ENCODE assay signal across 24 cellular contexts in the genomic region with DNA sequence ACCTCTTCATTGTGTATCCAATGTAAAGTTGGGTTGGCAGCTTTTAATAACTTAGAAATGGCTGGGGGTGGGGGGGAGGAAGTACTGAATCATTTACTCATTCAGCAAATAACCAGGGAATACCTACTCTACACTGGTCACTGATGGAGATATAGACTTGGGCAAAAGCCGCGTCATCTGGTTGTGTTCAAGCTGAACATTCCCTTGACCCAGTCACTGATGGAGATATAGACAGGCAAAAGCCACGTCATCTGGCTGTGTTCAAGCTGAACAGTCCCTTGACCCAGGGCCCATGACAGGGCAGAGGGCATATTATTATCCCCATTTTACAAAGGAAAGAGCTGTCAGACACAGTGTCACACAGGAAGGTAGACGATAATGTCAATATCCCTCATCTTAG. TPM values are rescaled to one million over a fixed set of nuclear protein-coding genes. Genes with fewer than 3 reads are reported as not detected.
DNase-seq lines count a peak whose midpoint lies in the region; ATAC-seq and TF ChIP-seq lines count a peak whose summit lies in the region.
"Had no signal": no experiment of that assay in that cellular context is flagged by ENCODE, and none has a peak within 500 bp of the region (broad histone marks: within the 10 kb centered on the region; RNA-seq: fewer than 3 reads in every experiment).

No MANE protein-coding gene starts in this region.

- no peak overlapping the region for H4K8ac ChIP-seq in IMR-90 (ENCODE audit: low read depth in 2 of 2, low read length in 2 of 2)

- H2BK15ac ChIP-seq in IMR-90 (ENCODE audit: low read depth, low read length): no peak overlapping the region

- H3K23ac ChIP-seq in IMR-90 (ENCODE audit: low read depth, low read length): no peak overlapping the region

- TF ChIP-seq RAD21 in IMR-90 (IDR thresholded peaks at IDR 0.05; ENCODE audit: low read length): no peak

- WGBS in IMR-90 (ENCODE audit: extremely low coverage in 2 of 2, insufficient read length in 1 of 2), 2 experiments: 33% methylated on average over 1 of the region's 4 CpGs; no CpG with 5 or more reads in 1 of the 2 experiments
- WGBS in esophagus muscularis mucosa: 80% methylated on average over 2 of the region's 4 CpGs

- no peaks in the 10 kb centered on the region for H4K20me1 ChIP-seq in IMR-90 (ENCODE audit: insufficient read depth, low read length)

- H2BK5ac ChIP-seq in IMR-90 (ENCODE audit: low read depth, low read length, poor library complexity, severe bottlenecking): no peak overlapping the region

- no peak overlapping the region for H4K91ac ChIP-seq in IMR-90 (ENCODE audit: insufficient read depth, low read depth, low read length)

- CTCF ChIA-PET in IMR-90 (lab: Yijun Ruan, JAX) (no interaction called here), Panc1 (lab: Charles Lee) (no interaction called here)

- H2BK120ac ChIP-seq in IMR-90 (ENCODE audit: low read depth, low read length): no peak overlapping the region

- H3K18ac ChIP-seq in IMR-90 (ENCODE audit: low read depth, low read length): no peak overlapping the region

- peak overlapping the region; percentile 26 for H2AK9ac ChIP-seq in IMR-90 (replicated peaks; ENCODE audit: low read depth, low read length, poor library complexity)

- H2BK20ac ChIP-seq in IMR-90 (ENCODE audit: low read depth, low read length): no peak overlapping the region

- BruUV-seq in IMR-90 (replicated peaks; lab: Mats Ljungman, UMichigan) (no TSS peak), Panc1 (replicated peaks; lab: Mats Ljungman, UMichigan) (no TSS peak)

- dilution Hi-C loops in IMR-90 (cut with HindIII; ENCODE audit: low sequenced_read_pairs, unreplicated experiment): no loop called here

- ATAC-seq in IMR-90 (ENCODE audit: low read depth) (no peak), Panc1 (no peak), HG03469 (IDR thresholded peaks at IDR 0.05; ENCODE audit: unreplicated experiment) (no peak), HG02759 (IDR thresholded peaks at IDR 0.05; ENCODE audit: unreplicated experiment) (no peak)
- ATAC-seq: A549, GM12878, GM23338, HCT116 had no signal

- no peak overlapping the region for H3K9ac ChIP-seq in IMR-90 (ENCODE audit: low read depth, low read length)
- H3K9ac ChIP-seq: BLaER1 treated with 17β-estradiol and CSF1 and Interleukin-3, amounts not matched to agents 10 nM and 100 nM had no signal

- no peak overlapping the region for H3K4me2 ChIP-seq in IMR-90 (ENCODE audit: low read depth, low read length)
- H3K4me2 ChIP-seq: A549; BLaER1 treated with 17β-estradiol and CSF1 and Interleukin-3, amounts not matched to agents 10 nM and 100 nM; GM23338 had no signal

- H2AFZ ChIP-seq in IMR-90 (replicated peaks; ENCODE audit: low read length, poor library complexity): no peak overlapping the region
- H2AFZ ChIP-seq: GM23338 had no signal

- H3K4me1 ChIP-seq in IMR-90 (ENCODE audit: control insufficient read depth, insufficient read depth, low read length) (no peaks in the 10 kb centered on the region), Panc1 (ENCODE audit: control insufficient read depth, insufficient read depth, low read length) (no peaks in the 10 kb centered on the region; the same call in 1 of the 2 replicates), esophagus muscularis mucosa (no peaks in the 10 kb centered on the region)
- H3K4me1 ChIP-seq: BE2C had no signal

- no peak overlapping the region for H3K4ac ChIP-seq in IMR-90 (ENCODE audit: low read depth, low read length)

- POLR2A ChIA-PET in IMR-90 (lab: Charles Lee; ENCODE audit: unreplicated experiment): no interaction called here
- POLR2A ChIA-PET in Panc1 (lab: Charles Lee): interaction anchor here (0.6 kb wide), 2 partner anchors 15 to 340 kb away, joined by 3 to 14 read pairs; no protein-coding TSS in a partner anchor

- TF ChIP-seq EP300 in esophagus muscularis mucosa (IDR thresholded peaks at IDR 0.05): no peak

- in situ Hi-C loops in IMR-90 (cut with MboI; ENCODE audit: low sequenced_read_pairs) (no loop called here), Panc1 (cut with HindIII; ENCODE audit: low pct_unique_long_range_greater_than_20kb, low sequenced_read_pairs) (no loop called here)

- no peak overlapping the region for H3K56ac ChIP-seq in IMR-90 (ENCODE audit: extremely low read depth, insufficient read depth, low read length)

- no peak overlapping the region for H4K5ac ChIP-seq in IMR-90 (ENCODE audit: low read depth, low read length)

- no peaks in the 10 kb centered on the region for H3K9me1 ChIP-seq in IMR-90 (ENCODE audit: insufficient read depth, low read length)

- no peak overlapping the region for H3K27ac ChIP-seq in IMR-90 (ENCODE audit: insufficient read depth, low read length)
- peak overlapping the region; percentile 64; the same call in 1 of the 2 replicates for H3K27ac ChIP-seq in Panc1 (ENCODE audit: low read length)
- H3K27ac ChIP-seq in esophagus muscularis mucosa (replicated peaks in 1 of 4): no peak overlapping the region
- H3K27ac ChIP-seq: A549; BLaER1 treated with 17β-estradiol and CSF1 and Interleukin-3, amounts not matched to agents 10 nM and 100 nM had no signal

- TF ChIP-seq CTCF in IMR-90 (conservative IDR thresholded peaks at IDR 0.05; ENCODE audit: low read depth, low read length) (no peak), Panc1 (IDR thresholded peaks at IDR 0.05) (no peak), esophagus muscularis mucosa (IDR thresholded peaks at IDR 0.05) (no peak)

- H3K36me3 ChIP-seq in IMR-90 (ENCODE audit: control insufficient read depth, insufficient read depth, low read length) (no peaks in the 10 kb centered on the region), Panc1 (ENCODE audit: control insufficient read depth, insufficient read depth, low read length) (no peaks in the 10 kb centered on the region), esophagus muscularis mucosa (no peaks in the 10 kb centered on the region)
- H3K36me3 ChIP-seq: BE2C; BLaER1 treated with 17β-estradiol and CSF1 and Interleukin-3, amounts not matched to agents 10 nM and 100 nM had no signal

- TF ChIP-seq POLR2A in IMR-90 (IDR thresholded peaks at IDR 0.05; ENCODE audit: low read depth, low read length) (no peak), esophagus muscularis mucosa (IDR thresholded peaks at IDR 0.05; ENCODE audit: low read depth) (no peak)

- H3K9me3 ChIP-seq in IMR-90 (ENCODE audit: control insufficient read depth, insufficient read depth, low read length) (no peaks in the 10 kb centered on the region), Panc1 (ENCODE audit: control insufficient read depth, insufficient read depth, low read depth, low read length) (no peaks in the 10 kb centered on the region), esophagus muscularis mucosa (no peaks in the 10 kb centered on the region)
- H3K9me3 ChIP-seq: A549; BE2C; BLaER1 treated with 17β-estradiol and CSF1 and Interleukin-3, amounts not matched to agents 10 nM and 100 nM had no signal

- no peaks in the 10 kb centered on the region for H3K27me3 ChIP-seq in IMR-90 (ENCODE audit: control insufficient read depth, insufficient read depth, low read length)
- H3K27me3 ChIP-seq in Panc1 (ENCODE audit: control insufficient read depth, insufficient read depth, low read length): no peaks in the 10 kb centered on the region
- no peaks in the 10 kb centered on the region for H3K27me3 ChIP-seq in esophagus muscularis mucosa
- H3K27me3 ChIP-seq: BE2C; BLaER1 treated with 17β-estradiol and CSF1 and Interleukin-3, amounts not matched to agents 10 nM and 100 nM had no signal

- H2AK5ac ChIP-seq in IMR-90 (ENCODE audit: low read depth, low read length): no peak overlapping the region

- no peaks in the 10 kb centered on the region for H3K79me1 ChIP-seq in IMR-90 (ENCODE audit: low read depth in 1 of 2, low read length in 2 of 2)

- no peak overlapping the region for H3K4me3 ChIP-seq in IMR-90 (ENCODE audit: insufficient read depth, low read depth, low read length)
- H3K4me3 ChIP-seq in Panc1 (ENCODE audit: low read depth in 2 of 2, low read length in 2 of 2): no peak overlapping the region
- no peak overlapping the region for H3K4me3 ChIP-seq in esophagus muscularis mucosa
- H3K4me3 ChIP-seq: A549; BLaER1 treated with 17β-estradiol and CSF1 and Interleukin-3, amounts not matched to agents 10 nM and 100 nM; GM12878; GM23338 had no signal

- DNase-seq in IMR-90 (no peak), Panc1 (ENCODE audit: low read depth, low spot score) (no peak), esophagus muscularis mucosa (ENCODE audit: extremely low spot score) (peak; percentile 70), kidney glomerular epithelial cell (lab: John Stamatoyannopoulos, UW) (no peak)
- DNase-seq: 8988T; ACHN; AML-193; BE2C; CD4-positive, alpha-beta T cell; CD8-positive, alpha-beta memory T cell; DMS 273 treated with DMSO at 0.1 percent for 48 hours; DMS79; EL; GDM1; H9 had no signal

- no peak overlapping the region for H3K14ac ChIP-seq in IMR-90 (replicated peaks; ENCODE audit: low read depth, low read length)

- intact Hi-C loops in IMR-90 (cut with micrococcal nuclease): no loop called here
- intact Hi-C loops in Panc1 (cut with micrococcal nuclease; ENCODE audit: unreplicated experiment): no loop called here
- intact Hi-C loops in esophagus muscularis mucosa (cut with DNase I): no loop called here

TF ChIP-seq in IMR-90, 13 proteins besides CTCF, POLR2A, EP300 and RAD21 (continues in another document):
- TF ChIP-seq FOS (IDR thresholded peaks at IDR 0.05; ENCODE audit: low read depth, low read length): no peak
- TF ChIP-seq RCOR1 (IDR thresholded peaks at IDR 0.05; ENCODE audit: insufficient replicate concordance, low read length): no peak
- TF ChIP-seq CHD1 (IDR thresholded peaks at IDR 0.05; ENCODE audit: low read depth, low read length): no peak
- TF ChIP-seq, protein P1, sequence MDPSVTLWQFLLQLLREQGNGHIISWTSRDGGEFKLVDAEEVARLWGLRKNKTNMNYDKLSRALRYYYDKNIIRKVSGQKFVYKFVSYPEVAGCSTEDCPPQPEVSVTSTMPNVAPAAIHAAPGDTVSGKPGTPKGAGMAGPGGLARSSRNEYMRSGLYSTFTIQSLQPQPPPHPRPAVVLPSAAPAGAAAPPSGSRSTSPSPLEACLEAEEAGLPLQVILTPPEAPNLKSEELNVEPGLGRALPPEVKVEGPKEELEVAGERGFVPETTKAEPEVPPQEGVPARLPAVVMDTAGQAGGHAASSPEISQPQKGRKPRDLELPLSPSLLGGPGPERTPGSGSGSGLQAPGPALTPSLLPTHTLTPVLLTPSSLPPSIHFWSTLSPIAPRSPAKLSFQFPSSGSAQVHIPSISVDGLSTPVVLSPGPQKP (IDR thresholded peaks at IDR 0.05; ENCODE audit: borderline replicate concordance, low read depth, low read length): no peak
- TF ChIP-seq SMC3 (IDR thresholded peaks at IDR 0.05; ENCODE audit: low read depth, low read length): no peak
- TF ChIP-seq CEBPB (IDR thresholded peaks at IDR 0.05; ENCODE audit: low read depth, low read length): no peak
- no peak for TF ChIP-seq MAFK (IDR thresholded peaks at IDR 0.05; ENCODE audit: low read depth, low read length)
- no peak for TF ChIP-seq NFE2L2 (IDR thresholded peaks at IDR 0.05; ENCODE audit: low read depth, low read length)

RNA-seq across cellular contexts. Expression of a gene that starts 32.6 kb away (rescaled TPM):
- not detected in 2 replicates for total RNA-seq in IMR-90 (2012; rRNA removed)
- polyA plus RNA-seq in IMR-90 (2012; rRNA removed): not detected in 2 replicates
- polyA plus RNA-seq in IMR-90 (2012; cell fraction: cytosol; rRNA removed): not detected in 2 replicates
- polyA plus RNA-seq in IMR-90 (2012; cell fraction: nucleus; rRNA removed; ENCODE audit: low replicate concordance): not detected in 2 replicates
- 0.44 TPM for total RNA-seq in Panc1 (2021; ENCODE audit: unreplicated experiment)
- polyA plus RNA-seq in Panc1 (2012; ENCODE audit: insufficient read length): 0.47 TPM
- total RNA-seq in esophagus muscularis mucosa: not detected
- total RNA-seq: CD8-positive, alpha-beta memory T cell; GM12878; GM23338; H4; H9 had no signal
- polyA plus RNA-seq: A549; CD14-positive monocyte; CD8-positive, alpha-beta memory T cell; GM12878; GM23338 had no signal
